Comparison of ENCODE assay signal across 8 cellular contexts in the genomic region with DNA sequence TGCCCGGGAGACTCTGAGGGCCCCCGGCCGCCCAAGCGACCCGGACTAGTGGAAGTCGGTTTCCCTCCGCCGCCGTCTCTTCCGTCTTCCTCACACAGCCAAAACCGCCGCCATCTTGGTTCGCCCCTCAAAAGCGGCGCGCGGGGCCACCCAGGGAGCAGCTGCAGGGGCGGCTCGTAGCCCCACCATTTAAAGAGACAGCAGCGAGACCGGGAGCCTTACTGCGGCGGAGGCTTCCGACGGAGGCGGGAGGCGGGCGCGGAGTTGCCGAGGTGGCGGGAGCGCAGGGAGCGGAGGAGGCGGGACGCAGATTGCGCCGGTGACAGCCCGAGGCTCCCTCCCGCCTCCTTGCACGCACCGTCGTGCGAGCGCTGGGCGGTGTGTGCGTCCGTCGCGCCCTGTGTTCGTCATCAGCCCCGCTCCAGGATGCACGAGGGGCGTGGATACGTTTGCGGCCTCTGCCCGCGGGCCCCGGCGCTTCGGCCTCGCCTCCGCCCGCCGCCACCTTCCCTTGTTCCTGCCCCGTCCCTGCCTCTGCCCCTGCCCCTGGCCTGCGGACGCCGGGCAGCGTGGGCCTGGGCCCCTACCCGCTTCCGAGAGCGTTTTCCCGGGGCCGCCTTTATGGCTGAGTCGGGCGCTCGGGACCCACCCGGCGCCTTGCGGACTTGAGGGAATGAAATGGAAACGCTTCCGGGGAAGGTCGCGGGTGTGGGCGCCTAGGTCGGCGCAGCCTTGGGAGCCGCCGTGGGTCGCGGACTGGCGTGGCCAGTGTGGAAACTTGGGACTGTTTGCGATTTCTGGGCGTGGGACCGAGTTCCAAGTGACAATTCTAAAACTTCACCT. TPM values are rescaled to one million over a fixed set of nuclear protein-coding genes. Genes with fewer than 3 reads are reported as not detected.
A peak's percentile ranks its signal among the peaks of the same experiment; 100 is the strongest.
DNase-seq lines count a peak whose midpoint lies in the region; ATAC-seq and TF ChIP-seq lines count a peak whose summit lies in the region.

PPP4R3A (minus strand) TSS at position 140 of the 843 bp plus-strand sequence. CDS start 663 bp downstream, outside the sequence.

- 0% methylated on average over 5 of the region's 95 CpGs for WGBS in esophagus muscularis mucosa

- TF ChIP-seq EP300 in esophagus muscularis mucosa (IDR thresholded peaks at IDR 0.05) = peak; percentile 71

- DNase-seq in DMS53 treated with DMSO at 0.1 percent for 48 hours (lab: John Stamatoyannopoulos, UW; ENCODE audit: unreplicated experiment) (peak; percentile 60), Peyer's patch (peak; percentile 90 to 98 (median 97)), esophagus muscularis mucosa (ENCODE audit: extremely low spot score) (peak; percentile 98), myocyte (ENCODE audit: low read depth) (peak; percentile 97)
- DNase-seq in activated T-cell treated with anti-CD3 and anti-CD28 coated beads, Interleukin-2, amount 50 U/mL, for 48 hours = peak; percentile 94 to 96
- peak; percentile 89 to 93 for DNase-seq in stimulated activated CD8-positive, alpha-beta memory T cell treated with anti-CD3 and anti-CD28 coated beads, Interleukin-7, amount 100 ng/mL, for 48 hours (ENCODE audit: extremely low read depth in 1 of 2, low read depth in 1 of 2)

- intact Hi-C loops in esophagus muscularis mucosa (cut with DNase I) = no loop called here

- TF ChIP-seq CTCF in KMS-11 (conservative IDR thresholded peaks at IDR 0.05; ENCODE audit: low read depth, low read length) (no peak), Peyer's patch (IDR thresholded peaks at IDR 0.05) (no peak), esophagus muscularis mucosa (IDR thresholded peaks at IDR 0.05) (no peak)

- H3K79me2 ChIP-seq in KMS-11 (ENCODE audit: insufficient read depth, low read depth) = peaks cover 43% of the 10 kb centered on the region

- H3K4me3 ChIP-seq in KMS-11 (IDR thresholded peaks at IDR 0.05; ENCODE audit: insufficient read depth, low read depth, low read length) (no peak within 1 kb of the TSS), Peyer's patch (peak within 1 kb of the TSS; percentile 75 to 97 (median 96)), esophagus muscularis mucosa (peak within 1 kb of the TSS; percentile 86 to 99 (median 94))

- H3K9me3 ChIP-seq in Peyer's patch = no peaks in the 10 kb centered on the region
- H3K9me3 ChIP-seq in esophagus muscularis mucosa = no peaks in the 10 kb centered on the region

- H3K9ac ChIP-seq in KMS-11 = peak within 1 kb of the TSS; percentile 99

- H3K36me3 ChIP-seq in KMS-11 (ENCODE audit: insufficient read depth) (no peaks in the 10 kb centered on the region), Peyer's patch (peaks cover 0 to 9% (median 0%) of the 10 kb centered on the region in 3 donors), esophagus muscularis mucosa (peaks cover 0 to 5% (median 0%) of the 10 kb centered on the region in 4 donors)

- H2AFZ ChIP-seq in KMS-11 (ENCODE audit: low read depth) = peak within 1 kb of the TSS; percentile 62

- peak within 1 kb of the TSS; percentile 95 for H3K4me2 ChIP-seq in KMS-11

- H4K20me1 ChIP-seq in KMS-11 (ENCODE audit: insufficient read depth) = no peaks in the 10 kb centered on the region

- TF ChIP-seq POLR2A in Peyer's patch (IDR thresholded peaks at IDR 0.05) = peak; percentile 89 to 92
- TF ChIP-seq POLR2A in esophagus muscularis mucosa (IDR thresholded peaks at IDR 0.05; ENCODE audit: low read depth) = peak; percentile 82

- no peaks in the 10 kb centered on the region for H3K27me3 ChIP-seq in KMS-11 (ENCODE audit: insufficient read depth, low read depth)
- H3K27me3 ChIP-seq in Peyer's patch = no peaks in the 10 kb centered on the region
- H3K27me3 ChIP-seq in esophagus muscularis mucosa = no peaks in the 10 kb centered on the region

- peak within 1 kb of the TSS; percentile 99 for H3K27ac ChIP-seq in KMS-11
- peak within 1 kb of the TSS; percentile 96 to 100 (median 98) for H3K27ac ChIP-seq in Peyer's patch
- peak within 1 kb of the TSS; percentile 98 to 100 (median 98) for H3K27ac ChIP-seq in esophagus muscularis mucosa (replicated peaks in 1 of 4)

- H3K4me1 ChIP-seq in KMS-11 (ENCODE audit: low read depth, poor library complexity, severe bottlenecking) (peaks cover 11% of the 10 kb centered on the region), Peyer's patch (peaks cover 0 to 8% (median 0%) of the 10 kb centered on the region in 4 donors), esophagus muscularis mucosa (peaks cover 24 to 36% (median 33%) of the 10 kb centered on the region in 4 donors)

- ATAC-seq in GM21737 (IDR thresholded peaks at IDR 0.05; ENCODE audit: unreplicated experiment) = peak; percentile 79

RNA-seq across cellular contexts. Expression of gene PPP4R3A, which starts in this region (rescaled TPM):
- total RNA-seq in Peyer's patch (100 to 1,000 TPM; 103 to 194 (median 116) TPM), esophagus muscularis mucosa (10 to 100 TPM; 60.2 to 78.5 (median 70.4) TPM), myocyte (54.1 and 68.7 TPM in 2 replicates)
- polyA plus RNA-seq in myocyte (2012) = 29.2 TPM
